24 cellular contexts compared by ENCODE assay signal in the genomic region with DNA sequence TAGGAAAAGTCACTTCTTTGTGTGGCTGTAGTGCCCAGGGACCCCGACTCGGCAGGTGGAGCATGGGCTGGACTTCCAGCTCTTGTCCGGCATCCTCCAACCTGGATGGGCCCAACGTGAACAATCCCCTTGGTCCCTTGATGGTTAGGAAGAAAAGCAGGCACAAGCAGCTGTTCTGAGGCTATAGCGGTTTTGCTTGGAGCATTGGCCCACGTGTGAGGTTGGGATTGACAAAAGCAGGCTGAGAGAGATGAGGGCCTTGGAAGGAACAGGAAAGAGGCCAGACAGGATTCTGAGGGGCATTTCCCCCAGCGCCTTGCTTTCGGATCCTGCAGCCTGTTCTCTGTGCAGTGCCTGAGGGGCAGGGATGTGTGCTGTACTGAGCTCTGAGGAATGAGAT. TPM values are rescaled to one million over a fixed set of nuclear protein-coding genes. Genes with fewer than 3 reads are reported as not detected.
DNase-seq lines count a peak whose midpoint lies in the region; FAIRE-seq and TF ChIP-seq lines count a peak whose summit lies in the region.
"Had no signal": no experiment of that assay in that cellular context is flagged by ENCODE, and none has a peak within 500 bp of the region (broad histone marks: within the 10 kb centered on the region; RNA-seq: fewer than 3 reads in every experiment).

No MANE protein-coding gene starts in this region.

- H3K4me2 ChIP-seq in H1 (ENCODE audit: insufficient read depth in 1 of 2, low read depth in 2 of 2, low read length in 2 of 2) (no peak overlapping the region), neural progenitor cell (no peak overlapping the region)
- H3K4me2 ChIP-seq: BLaER1 treated with 17β-estradiol and CSF1 and Interleukin-3, amounts not matched to agents 10 nM and 100 nM had no signal

- no peaks in the 10 kb centered on the region for H3K9me3 Mint-ChIP-seq in neural progenitor cell
- H3K9me3 Mint-ChIP-seq: CD4-positive, alpha-beta T cell; CD8-positive, alpha-beta memory T cell had no signal

- no peak overlapping the region for H2BK12ac ChIP-seq in H1 (ENCODE audit: low read depth, low read length)

- WGBS in H1 (ENCODE audit: extremely low coverage in 1 of 2, insufficient coverage in 1 of 2, insufficient read length in 1 of 2, insufficient replicate concordance in 2 of 2, low coverage in 1 of 2, low lambda C conversion rate in 2 of 2, missing lambda C conversion rate in 1 of 2), 2 experiments: 83% methylated on average over 8 of the region's 8 CpGs; no CpG with 5 or more reads in 1 of the 2 experiments

- no peak overlapping the region for H3K27ac Mint-ChIP-seq in neural progenitor cell
- H3K27ac Mint-ChIP-seq: CD14-positive monocyte; CD4-positive, alpha-beta T cell had no signal

- TF ChIP-seq CTCF in A673 (conservative IDR thresholded peaks at IDR 0.05; ENCODE audit: low read depth, low read length) (no peak), H1 (IDR thresholded peaks at IDR 0.05; ENCODE audit: control extremely low read depth in 1 of 3, insufficient read depth in 1 of 3, low read depth in 1 of 3, low read length in 3 of 3) (no peak), neural progenitor cell (IDR thresholded peaks at IDR 0.05) (no peak)

- FAIRE-seq in H1 (lab: Jason Lieb, UNC): no peak
- FAIRE-seq: A204.1, GM12892 had no signal

- H3K27me3 ChIP-seq in A673 (replicated peaks; ENCODE audit: insufficient read depth, low read depth, low read length, poor library complexity) (no peaks in the 10 kb centered on the region), H1 (replicated peaks in 1 of 4; ENCODE audit: control insufficient read depth in 3 of 4, extremely low read depth in 1 of 4, insufficient read depth in 3 of 4, low read length in 3 of 4) (no peaks in the 10 kb centered on the region), neural progenitor cell (no peaks in the 10 kb centered on the region)
- H3K27me3 ChIP-seq: BLaER1 treated with 17β-estradiol and CSF1 and Interleukin-3, amounts not matched to agents 10 nM and 100 nM had no signal

- H2BK120ac ChIP-seq in H1 (replicated peaks; ENCODE audit: low read depth, low read length): no peak overlapping the region

- H4K8ac ChIP-seq in H1 (ENCODE audit: extremely low read depth, insufficient read depth, low read length): no peak overlapping the region; the same call in 1 of the 2 replicates

- peaks cover 6% of the 10 kb centered on the region for H3K4me1 ChIP-seq in A673 (ENCODE audit: insufficient read depth, low read length, poor library complexity, severe bottlenecking)
- H3K4me1 ChIP-seq in H1 (replicated peaks in 1 of 4; ENCODE audit: control insufficient read depth in 3 of 4, insufficient read depth in 4 of 4, low read length in 3 of 4): no peaks in the 10 kb centered on the region; a peak in 1 of 7 replicates
- H3K4me1 ChIP-seq in neural progenitor cell: no peaks in the 10 kb centered on the region
- H3K4me1 ChIP-seq: BE2C had no signal

- no peak overlapping the region for H3K14ac ChIP-seq in H1 (ENCODE audit: insufficient read length)

- H3K23ac ChIP-seq in H1 (ENCODE audit: insufficient read length): no peak overlapping the region

- no peaks in the 10 kb centered on the region for H3K9me3 ChIP-seq in A673 (ENCODE audit: low read depth, low read length, poor library complexity, severe bottlenecking)
- no peaks in the 10 kb centered on the region for H3K9me3 ChIP-seq in H1 (ENCODE audit: insufficient read depth in 2 of 2, low read depth in 1 of 2, low read length in 1 of 2)
- H3K9me3 ChIP-seq in neural progenitor cell (ENCODE audit: low read depth): no peaks in the 10 kb centered on the region
- H3K9me3 ChIP-seq: BE2C had no signal

- TF ChIP-seq RAD21 in H1 (IDR thresholded peaks at IDR 0.05 in 1 of 2, conservative IDR thresholded peaks at IDR 0.05 in 1 of 2; ENCODE audit: low read depth in 2 of 2, low read length in 2 of 2): no peak

- H3K4me3 Mint-ChIP-seq in neural progenitor cell: no peak overlapping the region
- H3K4me3 Mint-ChIP-seq: CD14-positive monocyte; CD4-positive, alpha-beta T cell; CD8-positive, alpha-beta memory T cell had no signal

- no peak overlapping the region for H2BK20ac ChIP-seq in H1 (ENCODE audit: low read length)

- H4K91ac ChIP-seq in H1 (replicated peaks; ENCODE audit: insufficient read length, low read length): no peak overlapping the region

- H3K4me1 Mint-ChIP-seq in neural progenitor cell: peaks cover 2% of the 10 kb centered on the region
- H3K4me1 Mint-ChIP-seq: CD14-positive monocyte; CD8-positive, alpha-beta memory T cell had no signal

- H3K56ac ChIP-seq in H1 (replicated peaks; ENCODE audit: insufficient read length, low read depth, low read length): no peak overlapping the region

- H3K27me3 Mint-ChIP-seq in neural progenitor cell (ENCODE audit: insufficient read depth, low read depth): peaks cover 3% of the 10 kb centered on the region

- H3K36me3 ChIP-seq in A673 (ENCODE audit: insufficient read depth, low read length, poor library complexity, severe bottlenecking): no peaks in the 10 kb centered on the region
- no peaks in the 10 kb centered on the region for H3K36me3 ChIP-seq in H1 (ENCODE audit: control insufficient read depth in 2 of 4, insufficient read depth in 4 of 4, low read length in 3 of 4)
- no peaks in the 10 kb centered on the region for H3K36me3 ChIP-seq in neural progenitor cell
- H3K36me3 ChIP-seq: BE2C; BLaER1 treated with 17β-estradiol and CSF1 and Interleukin-3, amounts not matched to agents 10 nM and 100 nM had no signal

- no peak overlapping the region for H4K5ac ChIP-seq in H1 (ENCODE audit: insufficient read length, low read depth, low read length)

- no peak overlapping the region for H2BK15ac ChIP-seq in H1 (ENCODE audit: low read length)

- no peak overlapping the region for H2BK5ac ChIP-seq in H1 (ENCODE audit: low read depth, low read length)

- intact Hi-C loops in A673 (cut with micrococcal nuclease; ENCODE audit: unreplicated experiment) (loop anchor here (5.0 kb wide), 1 partner anchor 148 kb away; a partner anchor contains a TSS), posterior vena cava (cut with DNase I) (no loop called here)

- H4K20me1 ChIP-seq in H1 (replicated peaks in 1 of 2; ENCODE audit: control insufficient read depth in 1 of 2, insufficient read depth in 2 of 2, low read length in 2 of 2) (no peaks in the 10 kb centered on the region), neural progenitor cell (ENCODE audit: low read depth) (no peaks in the 10 kb centered on the region)
- H4K20me1 ChIP-seq: BLaER1 treated with 17β-estradiol and CSF1 and Interleukin-3, amounts not matched to agents 10 nM and 100 nM had no signal

- no peaks in the 10 kb centered on the region for H3F3A ChIP-seq in neural progenitor cell (ENCODE audit: low read depth)

- H3K79me1 ChIP-seq in H1 (ENCODE audit: low read depth, low read length): no peaks in the 10 kb centered on the region

- H3K4ac ChIP-seq in H1 (replicated peaks; ENCODE audit: insufficient read length, low read depth, low read length): no peak overlapping the region

- no peak overlapping the region; the same call in 1 of the 2 replicates for H3K18ac ChIP-seq in H1 (ENCODE audit: extremely low read depth, low read length)

- H2AFZ ChIP-seq in H1 (ENCODE audit: low read length) (peak overlapping the region; percentile 49; the same call in 1 of the 2 replicates), neural progenitor cell (replicated peaks) (no peak overlapping the region)

- H3K27ac ChIP-seq in A673 (ENCODE audit: low read depth, low read length, poor library complexity, severe bottlenecking) (peak overlapping the region; percentile 4), H1 (ENCODE audit: low read depth, low read length) (no peak overlapping the region), neural progenitor cell (no peak overlapping the region)
- H3K27ac ChIP-seq: 22Rv1; BLaER1 treated with 17β-estradiol and CSF1 and Interleukin-3, amounts not matched to agents 10 nM and 100 nM had no signal

- no peaks in the 10 kb centered on the region for H3K36me3 Mint-ChIP-seq in neural progenitor cell
- H3K36me3 Mint-ChIP-seq: CD14-positive monocyte; CD8-positive, alpha-beta memory T cell had no signal

- no peaks in the 10 kb centered on the region for H3K23me2 ChIP-seq in H1 (ENCODE audit: low read depth, low read length)

- no TSS peak for BruUV-seq in A673 (replicated peaks; lab: Mats Ljungman, UMichigan)

- no peak overlapping the region for H3K4me3 ChIP-seq in A673 (ENCODE audit: low read depth, low read length, poor library complexity, severe bottlenecking)
- no peak overlapping the region for H3K4me3 ChIP-seq in H1 (ENCODE audit: extremely low read depth in 1 of 4, insufficient read depth in 2 of 4, low read depth in 3 of 4, low read length in 4 of 4)
- H3K4me3 ChIP-seq in neural progenitor cell: no peak overlapping the region
- H3K4me3 ChIP-seq: BLaER1 treated with 17β-estradiol and CSF1 and Interleukin-3, amounts not matched to agents 10 nM and 100 nM had no signal

- CTCF ChIA-PET in A673 (lab: Charles Lee): no interaction called here
- CTCF ChIA-PET in H1 (lab: Charles Lee; ENCODE audit: partially characterized antibody): interaction anchor here (0.7 to 3.9 kb wide), 15 partner anchors 12 to 353 kb away, joined by 3 to 18 read pairs (median 4); no protein-coding TSS in a partner anchor

- no peak overlapping the region for H3K9ac ChIP-seq in H1 (replicated peaks in 1 of 4; ENCODE audit: extremely low read depth in 1 of 4, low read depth in 3 of 4, low read length in 3 of 4)
- no peak overlapping the region for H3K9ac ChIP-seq in neural progenitor cell
- H3K9ac ChIP-seq: BLaER1 treated with 17β-estradiol and CSF1 and Interleukin-3, amounts not matched to agents 10 nM and 100 nM had no signal

- H2AK5ac ChIP-seq in H1 (ENCODE audit: low read depth, low read length): no peak overlapping the region

- POLR2A ChIA-PET in A673 (lab: Charles Lee; ENCODE audit: low non-redundant PET): no interaction called here
- POLR2A ChIA-PET in H1 (lab: Charles Lee; ENCODE audit: partially characterized antibody): no interaction called here

- no peak for DNase-seq in A673 (ENCODE audit: low spot score)
- DNase-seq in H1 (ENCODE audit: low read depth in 1 of 2, low spot score in 2 of 2): no peak
- DNase-seq in posterior vena cava (ENCODE audit: low spot score): peak; percentile 28
- DNase-seq in neural progenitor cell (ENCODE audit: low spot score): no peak
- no peak for DNase-seq in NCI-H1436 treated with DMSO at 0.1 percent for 48 hours (lab: John Stamatoyannopoulos, UW)
- no peak for DNase-seq in NK-92 (lab: John Stamatoyannopoulos, UW; ENCODE audit: unreplicated experiment)
- DNase-seq: ACHN; AML-193; BE2C; CD4-positive, alpha-beta T cell; CD8-positive, alpha-beta memory T cell; DMS53; DMS79 treated with DMSO at 0.1 percent for 48 hours; GF-D8; GOT3; H7; HCEC 1CT had no signal

- no peak for TF ChIP-seq POLR2A in H1 (IDR thresholded peaks at IDR 0.05; ENCODE audit: control extremely low read depth in 1 of 2, low read depth in 2 of 2, low read length in 2 of 2)

- no peak for TF ChIP-seq EP300 in H1 (IDR thresholded peaks at IDR 0.05; ENCODE audit: borderline replicate concordance in 1 of 2, low read depth in 2 of 2, low read length in 2 of 2)

- H3K79me2 ChIP-seq in H1 (ENCODE audit: control insufficient read depth in 1 of 2, insufficient read depth in 2 of 2, low read length in 2 of 2): no peaks in the 10 kb centered on the region
- no peaks in the 10 kb centered on the region for H3K79me2 ChIP-seq in neural progenitor cell (ENCODE audit: low read depth)

RNA-seq across cellular contexts. Expression of a gene that starts 28.1 kb away (rescaled TPM):
- total RNA-seq in A673 (2021): 1.5 and 2.5 TPM in 2 replicates
- 0.95 TPM in 1 of 2 replicates, not detected in the other for total RNA-seq in H1 (2021; fragmentation: NEBNext Ultra II Directional; extraction: Animal tissue kit (Norgen Biotek cat#: 25700))
- polyA plus RNA-seq in H1 (2011; rRNA removed): 0.20 and 0.25 TPM in 2 replicates
- 0.26 TPM for polyA plus RNA-seq in H1 (2011; cell fraction: cytosol; rRNA removed)
- polyA plus RNA-seq in H1 (2011; cell fraction: nucleus; rRNA removed): 0.31 TPM
- 0.25 to 0.36 TPM in 2 of 4 replicates, not detected in the others for polyA plus RNA-seq in H1 (2012, experiment 1 of 2)
- 0.18 TPM for polyA plus RNA-seq in H1 (2012, experiment 2 of 2)
- 0.26 TPM for polyA plus RNA-seq in H1 (2013, experiment 1 of 2)
- polyA plus RNA-seq in H1 (2013, experiment 2 of 2): 0.35 TPM
- polyA minus RNA-seq in H1 (2011; rRNA and poly(A)+ RNA removed): 0.24 and 0.60 TPM in 2 replicates
- polyA minus RNA-seq in H1 (2011; cell fraction: cytosol; rRNA and poly(A)+ RNA removed): not detected
- polyA minus RNA-seq in H1 (2011; cell fraction: nucleus; rRNA and poly(A)+ RNA removed): not detected
- 1 to 10 TPM; 2.7 to 4.5 TPM for total RNA-seq in posterior vena cava
- total RNA-seq in neural progenitor cell (ENCODE audit: low replicate concordance): not detected in 2 replicates
- total RNA-seq: CD4-positive, alpha-beta T cell; CD8-positive, alpha-beta memory T cell; Daoy; G401 had no signal
- polyA plus RNA-seq: CD14-positive monocyte; CD8-positive, alpha-beta memory T cell had no signal
